10 cellular contexts compared by ENCODE assay signal in genomic region chr1:151156515-151156819, GRCh38. TPM values are rescaled to one million over a fixed set of nuclear protein-coding genes. Genes with fewer than 3 reads are reported as not detected.
DNase-seq lines count a peak whose midpoint lies in the region; ATAC-seq, FAIRE-seq and TF ChIP-seq lines count a peak whose summit lies in the region.
"Had no signal": no experiment of that assay in that cellular context is flagged by ENCODE, and none has a peak within 500 bp of the region (broad histone marks: within the 10 kb centered on the region; RNA-seq: fewer than 3 reads in every experiment).

TSS of gene TNFAIP8L2 (plus strand) at chr1:151156649. CDS start at chr1:151158698, 2,049 bp downstream.

- CTCF ChIA-PET in endothelial cell of umbilical vein (lab: Charles Lee), result interaction anchor here (0.5 to 11.7 kb wide), 13 partner anchors 8 to 186 kb away, joined by 3 to 623 read pairs (median 3); partner anchors contain the start of genes C1orf56, GABPB2 and TMOD4

- TF ChIP-seq POLR2A in endothelial cell of umbilical vein (IDR thresholded peaks at IDR 0.05; ENCODE audit: low read depth, low read length), result no peak

- no peak for FAIRE-seq in endothelial cell of umbilical vein (lab: Jason Lieb, UNC)
- FAIRE-seq: TTC549 had no signal

- H3K4me2 ChIP-seq in endothelial cell of umbilical vein (ENCODE audit: insufficient read depth, low read length), result peak within 1 kb of the TSS; percentile 52

- no peaks in the 10 kb centered on the region for H3K79me2 ChIP-seq in endothelial cell of umbilical vein (ENCODE audit: control insufficient read depth, insufficient read depth, low read length)

- H3K9ac ChIP-seq in endothelial cell of umbilical vein (replicated peaks; ENCODE audit: extremely low read depth, insufficient read depth, low read length), result no peak within 1 kb of the TSS

- H3K27ac ChIP-seq in HL-60 (replicated peaks) (peak within 1 kb of the TSS; percentile 84), endothelial cell of umbilical vein (ENCODE audit: insufficient read depth, low read depth, low read length) (peak within 1 kb of the TSS; percentile 25)

- H3K9me3 ChIP-seq in endothelial cell of umbilical vein (replicated peaks; ENCODE audit: control insufficient read depth, insufficient read depth, low read length), result no peaks in the 10 kb centered on the region

- POLR2A ChIA-PET in endothelial cell of umbilical vein (lab: Charles Lee), result interaction anchor here (3.0 kb wide), 1 partner anchor 57 kb away, joined by 16 read pairs; no protein-coding TSS in a partner anchor

- DNase-seq in HL-60 (ENCODE audit: low read depth in 1 of 2, low spot score in 1 of 2) (peak; percentile 77 to 92), endothelial cell of umbilical vein (ENCODE audit: low read depth, low spot score) (no peak), NCI-H524 (lab: John Stamatoyannopoulos, UW) (no peak), LoVo (ENCODE audit: low spot score) (no peak), middle frontal gyrus (ENCODE audit: extremely low spot score, low spot score) (no peak)
- peak; percentile 90 for DNase-seq in activated CD4-positive, alpha-beta T cell treated with anti-CD3 and anti-CD28 coated beads for 48 hours
- peak; percentile 67 to 76 (median 76) for DNase-seq in stimulated activated CD4-positive, alpha-beta T cell treated with anti-CD3 and anti-CD28 coated beads, Interleukin-12 subunit alpha, Interleukin-12 subunit beta, amount 100 ng/mL, for 48 hours (ENCODE audit: low read depth in 2 of 3, low spot score in 1 of 3)

- no TSS peak for BruUV-seq in endothelial cell of umbilical vein (replicated peaks; lab: Mats Ljungman, UMichigan)

- no peak within 1 kb of the TSS for H2AFZ ChIP-seq in endothelial cell of umbilical vein (ENCODE audit: low read depth, low read length)

- intact Hi-C loops in endothelial cell of umbilical vein (cut with micrococcal nuclease), result loop anchor here (1.0 kb wide), 2 partner anchors 57 to 86 kb away; partner anchors contain the start of gene GABPB2

- TF ChIP-seq CTCF in HL-60 (IDR thresholded peaks at IDR 0.05; ENCODE audit: insufficient read depth, low read length) (no peak), endothelial cell of umbilical vein (IDR thresholded peaks at IDR 0.05; ENCODE audit: extremely low read depth in 1 of 2, insufficient read depth in 1 of 2, low read depth in 1 of 2, low read length in 2 of 2) (no peak)

- H3K9me1 ChIP-seq in endothelial cell of umbilical vein (replicated peaks; ENCODE audit: control insufficient read depth, extremely low read depth, insufficient read depth, low read length), result no peaks in the 10 kb centered on the region

- H3K4me3 ChIP-seq in HL-60 (replicated peaks; ENCODE audit: insufficient read depth, low read length), result peak within 1 kb of the TSS; percentile 49
- no peak within 1 kb of the TSS for H3K4me3 ChIP-seq in endothelial cell of umbilical vein (replicated peaks in 1 of 3; ENCODE audit: insufficient read depth in 1 of 3, low read depth in 1 of 3, low read length in 3 of 3)

- peaks cover 2 to 13% of the 10 kb centered on the region in 2 experiments for H3K36me3 ChIP-seq in endothelial cell of umbilical vein (ENCODE audit: control insufficient read depth in 2 of 2, extremely low read depth in 1 of 2, insufficient read depth in 2 of 2, low read length in 2 of 2)

- no peaks in the 10 kb centered on the region for H3K27me3 ChIP-seq in HL-60 (ENCODE audit: insufficient read depth, poor library complexity, severe bottlenecking)
- no peaks in the 10 kb centered on the region for H3K27me3 ChIP-seq in endothelial cell of umbilical vein (ENCODE audit: control insufficient read depth in 2 of 2, insufficient read depth in 2 of 2, low read length in 2 of 2)

- ATAC-seq in GM19452 (IDR thresholded peaks at IDR 0.05; ENCODE audit: unreplicated experiment), result peak; percentile 73

- H4K20me1 ChIP-seq in endothelial cell of umbilical vein (replicated peaks; ENCODE audit: control insufficient read depth, extremely low read depth, insufficient read depth, low read length), result no peaks in the 10 kb centered on the region

- peaks cover 18% of the 10 kb centered on the region for H3K4me1 ChIP-seq in endothelial cell of umbilical vein (ENCODE audit: control insufficient read depth, extremely low read depth, insufficient read depth, low read length)

- dilution Hi-C loops in endothelial cell of umbilical vein (cut with MboI; ENCODE audit: extremely low pct_ligation_motif_present, low sequenced_read_pairs), result no loop called here

TF ChIP-seq in endothelial cell of umbilical vein, 7 proteins besides CTCF, POLR2A, EP300 and RAD21:
- no peak for TF ChIP-seq POLR2AphosphoS5 (IDR thresholded peaks at IDR 0.05; ENCODE audit: insufficient read depth, low read depth, low read length)
- TF ChIP-seq MAX (IDR thresholded peaks at IDR 0.05; ENCODE audit: insufficient read depth, insufficient read length), result no peak
- TF ChIP-seq EZH2 (IDR thresholded peaks at IDR 0.05; ENCODE audit: borderline replicate concordance, low read depth, low read length, severe bottlenecking), result no peak
- TF ChIP-seq MYC (IDR thresholded peaks at IDR 0.05; ENCODE audit: low read depth, low read length), result no peak
- no peak for TF ChIP-seq GATA2 (IDR thresholded peaks at IDR 0.05; ENCODE audit: insufficient read depth, insufficient read length, low read depth, low read length)
- no peak for TF ChIP-seq JUN (IDR thresholded peaks at IDR 0.05; ENCODE audit: borderline replicate concordance, insufficient read depth, insufficient read length, low read depth)
- no peak for TF ChIP-seq FOS (IDR thresholded peaks at IDR 0.05; ENCODE audit: borderline replicate concordance, insufficient read depth, low read length)
TF ChIP-seq in endothelial cell of umbilical vein: peak in this region for 0.

RNA-seq across cellular contexts. Expression of gene TNFAIP8L2, which starts in this region (rescaled TPM):
- not detected in 2 replicates for total RNA-seq in endothelial cell of umbilical vein
- polyA plus RNA-seq in endothelial cell of umbilical vein, result 0.06 TPM in 1 of 2 replicates, not detected in the other
- polyA plus RNA-seq in endothelial cell of umbilical vein (2011; cell fraction: cytosol; rRNA removed), result 0.17 TPM in 1 of 2 replicates, not detected in the other
- not detected in 2 replicates for polyA plus RNA-seq in endothelial cell of umbilical vein (2011; cell fraction: nucleus; rRNA removed)
- polyA plus RNA-seq in endothelial cell of umbilical vein (2012), result 0.63 TPM in 1 of 2 replicates, not detected in the other
- 0.28 TPM in 1 of 2 replicates, not detected in the other for polyA minus RNA-seq in endothelial cell of umbilical vein
- polyA minus RNA-seq in endothelial cell of umbilical vein (2011; cell fraction: cytosol; rRNA and poly(A)+ RNA removed), result not detected
- not detected in 2 replicates for polyA minus RNA-seq in endothelial cell of umbilical vein (2011; cell fraction: nucleus; rRNA and poly(A)+ RNA removed)
- total RNA-seq: renal cortical epithelial cell had no signal

Comparison
In these comparisons a context has a peak if more than half of its experiments do, and no peak if none do; other contexts are left out.
1. DNase-seq: peak in HL-60 (2 of 2), activated CD4-positive, alpha-beta T cell treated with anti-CD3 and anti-CD28 coated beads for 48 hours (single experiment) and stimulated activated CD4-positive, alpha-beta T cell treated with anti-CD3 and anti-CD28 coated beads, Interleukin-12 subunit alpha, Interleukin-12 subunit beta, amount 100 ng/mL, for 48 hours (3 of 3); none in endothelial cell of umbilical vein (single experiment), NCI-H524 (0 of 2), LoVo (single experiment) and middle frontal gyrus (single experiment).